In genomic region chr7:134669845-134670373, GRCh38 we compare ENCODE assay signal across 1 cellular context.
TF ChIP-seq lines count a peak whose summit lies in the region.

No MANE protein-coding gene starts in this region.

TF ChIP-seq in K562, 482 proteins besides CTCF, POLR2A, EP300 and RAD21 (continued from another document):
- no peak for TF ChIP-seq IRF1 (CRISPR knock-in tag; IDR thresholded peaks at IDR 0.05; ENCODE audit: borderline replicate concordance)
- TF ChIP-seq NR2C1 (IDR thresholded peaks at IDR 0.05): no peak
- TF ChIP-seq NR2C1 (tag; IDR thresholded peaks at IDR 0.05): peak; percentile 46; the same call in 1 of the 2 replicates
- TF ChIP-seq SMARCB1 (IDR thresholded peaks at IDR 0.05; ENCODE audit: insufficient read length, low read depth): no peak
- TF ChIP-seq CBFA2T3 (IDR thresholded peaks at IDR 0.05): peak; percentile 35; the same call in 1 of the 2 replicates
- no peak for TF ChIP-seq RUNX1 (IDR thresholded peaks at IDR 0.05; ENCODE audit: low read depth)
- peak; percentile 11; the same call in 1 of the 2 replicates for TF ChIP-seq GABPA (tag; conservative IDR thresholded peaks at IDR 0.05; ENCODE audit: low read depth)
- no peak for TF ChIP-seq ZNF586 (CRISPR knock-in tag; conservative IDR thresholded peaks at IDR 0.05)
- no peak for TF ChIP-seq ZBTB17 (CRISPR knock-in tag; IDR thresholded peaks at IDR 0.05)
- TF ChIP-seq MBD2 (IDR thresholded peaks at IDR 0.05; ENCODE audit: borderline replicate concordance, low read depth): no peak
- no peak for TF ChIP-seq ID3 (CRISPR knock-in tag; IDR thresholded peaks at IDR 0.05)
- TF ChIP-seq ID3 (tag; IDR thresholded peaks at IDR 0.05): peak; percentile 70; the same call in 1 of the 2 replicates
- TF ChIP-seq MXD1 (CRISPR knock-in tag; IDR thresholded peaks at IDR 0.05; ENCODE audit: borderline replicate concordance, poor library complexity, severe bottlenecking): no peak
- peak; percentile 89 for TF ChIP-seq NFIC (IDR thresholded peaks at IDR 0.05)
- TF ChIP-seq EGR1 (conservative IDR thresholded peaks at IDR 0.05): no peak
- TF ChIP-seq, protein P1, sequence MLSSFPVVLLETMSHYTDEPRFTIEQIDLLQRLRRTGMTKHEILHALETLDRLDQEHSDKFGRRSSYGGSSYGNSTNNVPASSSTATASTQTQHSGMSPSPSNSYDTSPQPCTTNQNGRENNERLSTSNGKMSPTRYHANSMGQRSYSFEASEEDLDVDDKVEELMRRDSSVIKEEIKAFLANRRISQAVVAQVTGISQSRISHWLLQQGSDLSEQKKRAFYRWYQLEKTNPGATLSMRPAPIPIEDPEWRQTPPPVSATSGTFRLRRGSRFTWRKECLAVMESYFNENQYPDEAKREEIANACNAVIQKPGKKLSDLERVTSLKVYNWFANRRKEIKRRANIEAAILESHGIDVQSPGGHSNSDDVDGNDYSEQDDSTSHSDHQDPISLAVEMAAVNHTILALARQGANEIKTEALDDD (IDR thresholded peaks at IDR 0.05): peak; percentile 40; the same call in 1 of the 2 replicates
- no peak for TF ChIP-seq ZNF280A (IDR thresholded peaks at IDR 0.05; ENCODE audit: low read depth, partially characterized antibody)
- TF ChIP-seq SMARCE1 (IDR thresholded peaks at IDR 0.05): peak; percentile 26; the same call in 1 of the 2 replicates
- no peak for TF ChIP-seq JUN (IDR thresholded peaks at IDR 0.05; ENCODE audit: borderline replicate concordance, low read depth, low read length)
- TF ChIP-seq JUN (CRISPR knock-in tag; IDR thresholded peaks at IDR 0.05; ENCODE audit: borderline replicate concordance): no peak
- peak in 1 of 2 experiments; percentile 45; a peak in 1 of 4 replicates for TF ChIP-seq FOXA3 (CRISPR knock-in tag; conservative IDR thresholded peaks at IDR 0.05 in 1 of 2, IDR thresholded peaks at IDR 0.05 in 1 of 2)
- TF ChIP-seq, protein P2, sequence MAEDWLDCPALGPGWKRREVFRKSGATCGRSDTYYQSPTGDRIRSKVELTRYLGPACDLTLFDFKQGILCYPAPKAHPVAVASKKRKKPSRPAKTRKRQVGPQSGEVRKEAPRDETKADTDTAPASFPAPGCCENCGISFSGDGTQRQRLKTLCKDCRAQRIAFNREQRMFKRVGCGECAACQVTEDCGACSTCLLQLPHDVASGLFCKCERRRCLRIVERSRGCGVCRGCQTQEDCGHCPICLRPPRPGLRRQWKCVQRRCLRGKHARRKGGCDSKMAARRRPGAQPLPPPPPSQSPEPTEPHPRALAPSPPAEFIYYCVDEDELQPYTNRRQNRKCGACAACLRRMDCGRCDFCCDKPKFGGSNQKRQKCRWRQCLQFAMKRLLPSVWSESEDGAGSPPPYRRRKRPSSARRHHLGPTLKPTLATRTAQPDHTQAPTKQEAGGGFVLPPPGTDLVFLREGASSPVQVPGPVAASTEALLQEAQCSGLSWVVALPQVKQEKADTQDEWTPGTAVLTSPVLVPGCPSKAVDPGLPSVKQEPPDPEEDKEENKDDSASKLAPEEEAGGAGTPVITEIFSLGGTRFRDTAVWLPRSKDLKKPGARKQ (CRISPR knock-in tag; IDR thresholded peaks at IDR 0.05): no peak
- no peak for TF ChIP-seq ZNF174 (CRISPR knock-in tag; IDR thresholded peaks at IDR 0.05)
- no peak for TF ChIP-seq ZNF764 (CRISPR knock-in tag; IDR thresholded peaks at IDR 0.05; ENCODE audit: low read depth)
- TF ChIP-seq HBP1 (CRISPR knock-in tag; IDR thresholded peaks at IDR 0.05): no peak
- no peak for TF ChIP-seq GATAD2B (IDR thresholded peaks at IDR 0.05; ENCODE audit: borderline replicate concordance)
- TF ChIP-seq HDAC2 (IDR thresholded peaks at IDR 0.05): no peak
